In the genomic region with DNA sequence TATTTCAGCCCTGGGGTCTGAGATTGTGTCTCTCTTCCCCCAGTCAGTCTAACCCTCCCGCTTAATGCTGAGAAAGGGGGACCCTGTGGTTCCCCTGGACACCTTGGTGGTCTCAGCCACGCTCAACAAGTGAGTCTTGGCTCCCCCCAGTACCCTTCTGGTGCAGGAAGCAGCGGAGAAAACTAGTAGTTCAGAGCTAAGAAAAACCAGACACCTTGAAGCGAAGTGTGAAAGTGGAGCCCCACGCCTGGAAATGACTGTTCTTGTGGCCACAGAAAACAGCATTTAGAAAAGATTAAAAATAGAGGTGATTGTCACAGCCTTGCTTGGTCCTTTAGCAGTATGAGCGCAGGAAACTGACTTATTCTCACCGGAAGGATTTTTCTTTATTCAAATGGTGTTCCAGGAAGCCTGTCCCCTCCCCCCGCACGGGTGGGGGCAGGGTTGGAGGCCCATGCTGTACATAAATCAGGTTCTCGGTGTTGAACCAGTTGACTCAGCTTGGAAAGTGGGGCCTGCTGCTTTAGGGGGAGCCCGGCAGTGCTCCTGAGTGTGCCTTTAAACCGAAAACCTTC, we compare ENCODE assay signal across 8 cellular contexts.
DNase-seq lines count a peak whose midpoint lies in the region; ATAC-seq, FAIRE-seq and TF ChIP-seq lines count a peak whose summit lies in the region.

No MANE protein-coding gene starts in this region.

- no peak for TF ChIP-seq CTCF in DOHH2 (IDR thresholded peaks at IDR 0.05; ENCODE audit: low read depth, low read length, poor library complexity, severe bottlenecking)
- no peak for TF ChIP-seq CTCF in nephron (IDR thresholded peaks at IDR 0.05; ENCODE audit: unreplicated experiment in 3 of 3)

- H3K27ac ChIP-seq in DOHH2 (ENCODE audit: low read depth, low read length) (peak overlapping the region; percentile 91), stomach smooth muscle (ENCODE audit: low read length) (peak overlapping the region; percentile 95)

- H3F3A ChIP-seq in DOHH2 (ENCODE audit: control insufficient read depth, insufficient read depth): peaks cover 6% of the 10 kb centered on the region

- no peaks in the 10 kb centered on the region for H3K27me3 ChIP-seq in DOHH2 (ENCODE audit: control insufficient read depth, low read length)
- no peaks in the 10 kb centered on the region for H3K27me3 ChIP-seq in stomach smooth muscle (ENCODE audit: control insufficient read depth in 1 of 2, insufficient read depth in 2 of 2, low read length in 2 of 2)

- ATAC-seq in GM21515 (IDR thresholded peaks at IDR 0.05; ENCODE audit: unreplicated experiment): peak; percentile 46
- ATAC-seq in effector memory CD8-positive, alpha-beta T cell (replicated peaks): peak; percentile 64

- peaks cover 66% of the 10 kb centered on the region for H3K36me3 Mint-ChIP-seq in effector memory CD8-positive, alpha-beta T cell (ENCODE audit: insufficient read depth)
- H3K36me3 Mint-ChIP-seq in nephron (ENCODE audit: low read depth): peaks cover 20% of the 10 kb centered on the region

- no peak for FAIRE-seq in H54 (lab: Jason Lieb, UNC)

- peak overlapping the region; percentile 91 to 97 for H3K27ac Mint-ChIP-seq in effector memory CD8-positive, alpha-beta T cell
- peak overlapping the region; percentile 85 to 96 (median 96) for H3K27ac Mint-ChIP-seq in nephron

- H3K4me3 Mint-ChIP-seq in effector memory CD8-positive, alpha-beta T cell: peak overlapping the region; percentile 93 to 97
- H3K4me3 Mint-ChIP-seq in nephron: peak overlapping the region; percentile 96 to 97 (median 96)

- H3K4me1 Mint-ChIP-seq in effector memory CD8-positive, alpha-beta T cell (ENCODE audit: low read depth in 2 of 2): peaks cover 51 to 54% of the 10 kb centered on the region in 2 donors
- H3K4me1 Mint-ChIP-seq in nephron: peaks cover 34% of the 10 kb centered on the region

- H3K79me2 ChIP-seq in DOHH2 (ENCODE audit: control insufficient read depth, low read length): peaks cover 79% of the 10 kb centered on the region

- no peaks in the 10 kb centered on the region for H3K27me3 Mint-ChIP-seq in effector memory CD8-positive, alpha-beta T cell
- H3K27me3 Mint-ChIP-seq in nephron (ENCODE audit: low read depth): no peaks in the 10 kb centered on the region

- H3K4me2 ChIP-seq in DOHH2 (ENCODE audit: low read length): peak overlapping the region; percentile 91

- H3K9me3 ChIP-seq in DOHH2 (ENCODE audit: control insufficient read depth, insufficient read depth, low read length) (no peaks in the 10 kb centered on the region), stomach smooth muscle (ENCODE audit: control insufficient read depth in 2 of 2, low read length in 2 of 2) (no peaks in the 10 kb centered on the region)

- peak overlapping the region; percentile 84 to 99 for H3K9ac ChIP-seq in stomach smooth muscle (ENCODE audit: low read length in 2 of 2)

- H3K9me3 Mint-ChIP-seq in effector memory CD8-positive, alpha-beta T cell: no peaks in the 10 kb centered on the region
- no peaks in the 10 kb centered on the region for H3K9me3 Mint-ChIP-seq in nephron

- H4K20me1 ChIP-seq in DOHH2 (ENCODE audit: control insufficient read depth, insufficient read depth, low read depth, low read length): peaks cover 30% of the 10 kb centered on the region; the same call in 1 of the 2 replicates

- H3K4me1 ChIP-seq in DOHH2 (ENCODE audit: control insufficient read depth, low read length): peaks cover 49% of the 10 kb centered on the region
- H3K4me1 ChIP-seq in stomach smooth muscle (ENCODE audit: control insufficient read depth, insufficient read depth, low read length): peaks cover 47% of the 10 kb centered on the region

- TF ChIP-seq POLR2A in H54 (IDR thresholded peaks at IDR 0.05; ENCODE audit: low read depth, low read length): no peak

- no peaks in the 10 kb centered on the region for H3K9me2 ChIP-seq in DOHH2 (replicated peaks; ENCODE audit: control insufficient read depth, low read length)

- H3K36me3 ChIP-seq in DOHH2 (ENCODE audit: control insufficient read depth, low read length): peaks cover 69% of the 10 kb centered on the region
- peaks cover 5 to 12% of the 10 kb centered on the region in 2 donors for H3K36me3 ChIP-seq in stomach smooth muscle (ENCODE audit: control insufficient read depth in 2 of 2, insufficient read depth in 2 of 2, low read length in 2 of 2)

- DNase-seq in Kasumi-1 (lab: John Stamatoyannopoulos, UW) (peak; percentile 36 to 51), H54 (ENCODE audit: insufficient read length, low spot score) (no peak)
- DNase-seq in activated CD4-positive, alpha-beta T cell treated with anti-CD3 and anti-CD28 coated beads, Interleukin-2, amount 50 U/mL, for 48 hours: peak; percentile 91 to 94
- peak; percentile 83 to 88 (median 84) for DNase-seq in effector memory CD8-positive, alpha-beta T cell

- H3K4me3 ChIP-seq in DOHH2 (ENCODE audit: low read length) (peak overlapping the region; percentile 75), stomach smooth muscle (ENCODE audit: low read length in 2 of 2) (peak overlapping the region; percentile 91 to 92)
